Comparison of ENCODE assay signal across 8 cellular contexts in the genomic region with DNA sequence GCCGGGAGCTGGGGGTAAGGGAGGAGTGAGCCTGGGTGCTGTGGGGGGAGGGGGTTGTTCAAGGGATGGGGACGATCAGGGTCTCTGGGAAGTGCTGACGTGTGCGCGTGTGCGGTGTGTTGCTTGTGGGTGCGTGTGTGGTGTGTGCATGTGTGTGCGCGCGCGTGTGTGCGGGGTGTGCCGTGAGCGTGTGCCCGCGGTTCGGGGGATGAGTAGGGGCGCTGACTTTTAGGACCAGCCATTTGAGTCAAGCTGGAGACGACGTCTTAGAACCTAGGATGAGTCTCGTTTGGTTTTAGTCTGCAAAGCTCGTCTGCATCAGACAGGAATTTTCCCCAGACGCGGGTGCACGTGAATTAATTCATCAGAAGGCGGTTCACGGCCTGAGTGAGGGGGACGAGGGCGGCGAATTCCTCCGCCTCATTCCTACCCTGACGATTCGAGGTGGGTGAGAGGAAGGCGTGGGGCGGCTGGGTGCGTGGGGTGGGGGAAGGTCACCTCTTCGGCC. TPM values are rescaled to one million over a fixed set of nuclear protein-coding genes. Genes with fewer than 3 reads are reported as not detected.
DNase-seq lines count a peak whose midpoint lies in the region; ATAC-seq and TF ChIP-seq lines count a peak whose summit lies in the region.

No MANE protein-coding gene starts in this region.

- no peaks in the 10 kb centered on the region for H3K9me2 ChIP-seq in PC-3 (replicated peaks; ENCODE audit: low read length)

- no peak overlapping the region for H3K9ac ChIP-seq in PC-3 (ENCODE audit: low read length)

- intact Hi-C loops in A673 (cut with micrococcal nuclease; ENCODE audit: unreplicated experiment): no loop called here
- intact Hi-C loops in PC-3 (cut with micrococcal nuclease): no loop called here

- no peaks in the 10 kb centered on the region for H3K9me3 Mint-ChIP-seq in activated CD8-positive, alpha-beta T cell treated with anti-CD3 and anti-CD28 coated beads, Interleukin-2, amount 10 ng/mL, durations not matched to agents 7 days and 5 days (ENCODE audit: insufficient read depth)

- H3K4me1 ChIP-seq in A673 (ENCODE audit: insufficient read depth, low read length, poor library complexity, severe bottlenecking) (peaks cover 16% of the 10 kb centered on the region), PC-3 (ENCODE audit: insufficient read depth, low read length) (no peaks in the 10 kb centered on the region)

- no peaks in the 10 kb centered on the region for H4K20me1 ChIP-seq in PC-3 (ENCODE audit: low read length)

- H3K79me2 ChIP-seq in PC-3 (ENCODE audit: low read length): no peaks in the 10 kb centered on the region

- TF ChIP-seq CTCF in A673 (conservative IDR thresholded peaks at IDR 0.05; ENCODE audit: low read depth, low read length) (no peak), PC-3 (conservative IDR thresholded peaks at IDR 0.05; ENCODE audit: low read depth, low read length) (no peak)

- BruUV-seq in A673 (replicated peaks; lab: Mats Ljungman, UMichigan) (no TSS peak), PC-3 (replicated peaks; lab: Mats Ljungman, UMichigan) (no TSS peak)

- no peaks in the 10 kb centered on the region for H3K36me3 ChIP-seq in A673 (ENCODE audit: insufficient read depth, low read length, poor library complexity, severe bottlenecking)
- no peaks in the 10 kb centered on the region for H3K36me3 ChIP-seq in PC-3 (ENCODE audit: low read depth, low read length)

- peak overlapping the region; percentile 77 for H3K27ac ChIP-seq in A673 (ENCODE audit: low read depth, low read length, poor library complexity, severe bottlenecking)
- H3K27ac ChIP-seq in PC-3 (ENCODE audit: low read length): no peak overlapping the region

- TF ChIP-seq POLR2A in GM18505 (IDR thresholded peaks at IDR 0.05; ENCODE audit: borderline replicate concordance, extremely low read depth, insufficient read depth, insufficient read length): no peak

- peak overlapping the region; percentile 50 for H3K4me3 ChIP-seq in A673 (ENCODE audit: low read depth, low read length, poor library complexity, severe bottlenecking)
- H3K4me3 ChIP-seq in PC-3 (ENCODE audit: low read length): no peak overlapping the region

- H3K27ac Mint-ChIP-seq in activated CD8-positive, alpha-beta T cell treated with anti-CD3 and anti-CD28 coated beads, Interleukin-2, amount 10 ng/mL, durations not matched to agents 7 days and 5 days: peak overlapping the region; percentile 67

- CTCF ChIA-PET in A673 (lab: Charles Lee) (no interaction called here), PC-3 (lab: Charles Lee) (no interaction called here)
- CTCF ChIA-PET in activated CD8-positive, alpha-beta T cell treated with anti-CD3 and anti-CD28 coated beads, Interleukin-2, amount 10 ng/mL, durations not matched to agents 7 days and 5 days (lab: Charles Lee): no interaction called here

- H3K27me3 ChIP-seq in A673 (replicated peaks; ENCODE audit: insufficient read depth, low read depth, low read length, poor library complexity) (peaks cover 28% of the 10 kb centered on the region), PC-3 (ENCODE audit: low read length) (peaks cover 13% of the 10 kb centered on the region)

- peaks cover 56% of the 10 kb centered on the region for H3K27me3 Mint-ChIP-seq in activated CD8-positive, alpha-beta T cell treated with anti-CD3 and anti-CD28 coated beads, Interleukin-2, amount 10 ng/mL, durations not matched to agents 7 days and 5 days (ENCODE audit: low read depth)

- H3F3A ChIP-seq in PC-3 (ENCODE audit: low read length, unreplicated experiment): no peaks in the 10 kb centered on the region

- H3K4me3 Mint-ChIP-seq in activated CD8-positive, alpha-beta T cell treated with anti-CD3 and anti-CD28 coated beads, Interleukin-2, amount 10 ng/mL, durations not matched to agents 7 days and 5 days: peak overlapping the region; percentile 49

- no peak for ATAC-seq in activated CD8-positive, alpha-beta T cell treated with anti-CD3 and anti-CD28 coated beads, Interleukin-2, amount 10 ng/mL, durations not matched to agents 7 days and 5 days
- ATAC-seq in GM18505 (IDR thresholded peaks at IDR 0.05; ENCODE audit: unreplicated experiment) (no peak), PC-3 (no peak)

- no peak overlapping the region for H3K4me2 ChIP-seq in PC-3 (ENCODE audit: low read length)

- H2AFZ ChIP-seq in PC-3 (ENCODE audit: low read length): no peak overlapping the region

- H3K9me3 ChIP-seq in A673 (ENCODE audit: low read depth, low read length, poor library complexity, severe bottlenecking) (no peaks in the 10 kb centered on the region), PC-3 (ENCODE audit: low read length) (no peaks in the 10 kb centered on the region)

- DNase-seq in A673 (ENCODE audit: low spot score) (peak; percentile 64), ELR (ENCODE audit: low read depth) (peak; percentile 17), islet precursor cell (peak; percentile 48), PC-3 (no peak), GM03348 (ENCODE audit: low spot score) (no peak), NCI-H1436 treated with DMSO at 0.1 percent for 48 hours (lab: John Stamatoyannopoulos, UW) (no peak)
- no peak for DNase-seq in activated CD8-positive, alpha-beta T cell treated with anti-CD3 and anti-CD28 coated beads, Interleukin-2, amount 10 ng/mL, durations not matched to agents 7 days and 5 days

- H3K4me1 Mint-ChIP-seq in activated CD8-positive, alpha-beta T cell treated with anti-CD3 and anti-CD28 coated beads, Interleukin-2, amount 10 ng/mL, durations not matched to agents 7 days and 5 days (ENCODE audit: low read depth): peaks cover 12% of the 10 kb centered on the region

- POLR2A ChIA-PET in A673 (lab: Charles Lee; ENCODE audit: low non-redundant PET): no interaction called here
- POLR2A ChIA-PET in activated CD8-positive, alpha-beta T cell treated with anti-CD3 and anti-CD28 coated beads, Interleukin-2, amount 10 ng/mL, durations not matched to agents 7 days and 5 days (lab: Charles Lee): no interaction called here
- POLR2A ChIA-PET in PC-3 (lab: Charles Lee; ENCODE audit: unreplicated experiment): no interaction called here

- peaks cover 15% of the 10 kb centered on the region for H3K36me3 Mint-ChIP-seq in activated CD8-positive, alpha-beta T cell treated with anti-CD3 and anti-CD28 coated beads, Interleukin-2, amount 10 ng/mL, durations not matched to agents 7 days and 5 days (ENCODE audit: low read depth)

RNA-seq across cellular contexts. Expression of a gene that starts 0.9 kb away (rescaled TPM):
- 2.6 and 3.6 TPM in 2 replicates for total RNA-seq in A673 (2021)
- total RNA-seq in activated CD8-positive, alpha-beta T cell treated with anti-CD3 and anti-CD28 coated beads, Interleukin-2, amount 10 ng/mL, durations not matched to agents 7 days and 5 days: not detected
- not detected in 2 replicates for total RNA-seq in PC-3 (2014; rRNA removed)

RNA-seq across cellular contexts. Expression of a gene that starts 48.3 kb away (rescaled TPM):
- total RNA-seq in A673 (2021): 10.4 and 12.9 TPM in 2 replicates
- total RNA-seq in activated CD8-positive, alpha-beta T cell treated with anti-CD3 and anti-CD28 coated beads, Interleukin-2, amount 10 ng/mL, durations not matched to agents 7 days and 5 days: 10 to 100 TPM; 16.1 to 17.7 TPM
- not detected in 2 replicates for total RNA-seq in PC-3 (2014; rRNA removed)

Comparison
In these comparisons a context has a peak if more than half of its experiments do, and no peak if none do; other contexts are left out.
1. DNase-seq: peak in A673 (single experiment), ELR (single experiment) and islet precursor cell (single experiment); none in activated CD8-positive, alpha-beta T cell treated with anti-CD3 and anti-CD28 coated beads, Interleukin-2, amount 10 ng/mL, durations not matched to agents 7 days and 5 days (single experiment), PC-3 (single experiment), GM03348 (single experiment) and NCI-H1436 treated with DMSO at 0.1 percent for 48 hours (single experiment).
2. RNA of a gene that starts 48.3 kb away (total RNA-seq): 16.1 to 17.7 TPM in activated CD8-positive, alpha-beta T cell treated with anti-CD3 and anti-CD28 coated beads, Interleukin-2, amount 10 ng/mL, durations not matched to agents 7 days and 5 days and 10.4 to 12.9 TPM in A673; not detected in PC-3; every median in the first group is over 10 times any median in the second.